ENCODE assay signal across 17 cellular contexts in the genomic region with DNA sequence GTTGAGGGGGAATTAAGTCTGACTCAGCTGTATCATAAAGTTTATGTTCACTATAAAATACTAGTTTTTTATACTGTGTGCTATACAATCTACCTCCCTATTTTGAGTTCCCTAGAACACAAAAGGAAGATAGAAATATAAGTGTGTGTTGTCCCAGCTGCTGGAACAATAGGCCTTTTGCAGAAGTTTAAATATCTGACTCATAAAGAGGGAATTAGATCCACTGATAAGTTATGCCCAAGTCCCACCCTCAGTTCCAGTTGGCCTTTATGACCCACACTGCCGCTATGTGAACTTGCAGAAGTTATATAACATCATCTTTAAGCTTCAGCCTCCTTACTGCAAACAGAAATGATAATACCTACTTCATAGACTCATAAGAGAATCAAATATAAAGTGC.
DNase-seq lines count a peak whose midpoint lies in the region; ATAC-seq and TF ChIP-seq lines count a peak whose summit lies in the region.
"Had no signal": no experiment of that assay in that cellular context is flagged by ENCODE, and none has a peak within 500 bp of the region (broad histone marks: within the 10 kb centered on the region; RNA-seq: fewer than 3 reads in every experiment).

No MANE protein-coding gene starts in this region.

- no peak overlapping the region for H3K4me3 ChIP-seq in upper lobe of right lung
- H3K4me3 ChIP-seq: pancreas, suprapubic skin had no signal

- no peaks in the 10 kb centered on the region for H3K36me3 ChIP-seq in upper lobe of right lung
- H3K36me3 ChIP-seq: pancreas, suprapubic skin had no signal

- TF ChIP-seq CTCF in GM20000 (IDR thresholded peaks at IDR 0.05; ENCODE audit: extremely low read depth, missing control alignments) (no peak), upper lobe of right lung (IDR thresholded peaks at IDR 0.05) (no peak)

- no peaks in the 10 kb centered on the region for H3K9me3 ChIP-seq in upper lobe of right lung
- H3K9me3 ChIP-seq: pancreas, suprapubic skin had no signal

- H3K27ac ChIP-seq in caudate nucleus (ENCODE audit: low read depth, low read length) (no peak overlapping the region), upper lobe of right lung (no peak overlapping the region)
- H3K27ac ChIP-seq: KMS-11, pancreas, suprapubic skin had no signal

- peak; percentile 80 for DNase-seq in ELR (ENCODE audit: low read depth)
- peak; percentile 76 for DNase-seq in RPMI7951 (ENCODE audit: low read depth)
- peak; percentile 84 for DNase-seq in dermis blood vessel endothelial cell
- peak; percentile 29 for DNase-seq in renal cortical epithelial cell (ENCODE audit: low read depth)
- no peak for DNase-seq in GM20000 (ENCODE audit: low spot score)
- no peak for DNase-seq in caudate nucleus (lab: John Stamatoyannopoulos, UW)
- DNase-seq in upper lobe of right lung: no peak
- DNase-seq: activated CD4-positive, alpha-beta T cell treated with anti-CD3 and anti-CD28 coated beads, Interleukin-2, amount 50 U/mL, for 4 hours; activated T-cell treated with anti-CD3 and anti-CD28 coated beads, Interleukin-2, amount 50 U/mL, for 48 hours; effector memory CD4-positive, alpha-beta T cell; NCI-H1436 treated with DMSO at 0.1 percent for 48 hours; NCI-H2171 treated with DMSO at 0.1 percent for 48 hours; pancreas; stimulated activated CD4-positive, alpha-beta T cell treated with anti-CD3 and anti-CD28 coated beads, Interleukin-4, amount 100 ng/mL, for 24 hours had no signal

- H3K4me1 ChIP-seq in upper lobe of right lung: no peaks in the 10 kb centered on the region
- H3K4me1 ChIP-seq: pancreas, suprapubic skin had no signal

- ATAC-seq in HG02981 (IDR thresholded peaks at IDR 0.05; ENCODE audit: unreplicated experiment) (no peak), upper lobe of right lung (no peak)

- intact Hi-C loops in upper lobe of right lung (cut with DNase I): no loop called here

- no peaks in the 10 kb centered on the region for H3K27me3 ChIP-seq in upper lobe of right lung
- H3K27me3 ChIP-seq: pancreas, suprapubic skin had no signal

Comparison
In these comparisons a context has a peak if more than half of its experiments do, and no peak if none do; other contexts are left out.
1. DNase-seq: peak in ELR (single experiment), RPMI7951 (single experiment), dermis blood vessel endothelial cell (single experiment) and renal cortical epithelial cell (single experiment); none in GM20000 (single experiment), caudate nucleus (0 of 61) and upper lobe of right lung (single experiment).